In genomic region chr19:12985049-12985776, GRCh38 we compare ENCODE assay signal across 9 cellular contexts. TPM values are rescaled to one million over a fixed set of nuclear protein-coding genes. Genes with fewer than 3 reads are reported as not detected.
A peak's percentile ranks its signal among the peaks of the same experiment; 100 is the strongest.
DNase-seq lines count a peak whose midpoint lies in the region; ATAC-seq and TF ChIP-seq lines count a peak whose summit lies in the region.
"Had no signal": no experiment of that assay in that cellular context is flagged by ENCODE, and none has a peak within 500 bp of the region (broad histone marks: within the 10 kb centered on the region; RNA-seq: fewer than 3 reads in every experiment).

No MANE protein-coding gene starts in this region.

- POLR2A ChIA-PET in naive thymus-derived CD4-positive, alpha-beta T cell (lab: Charles Lee): no interaction called here

- H3K27me3 ChIP-seq in naive thymus-derived CD4-positive, alpha-beta T cell (ENCODE audit: control insufficient read depth in 2 of 2, insufficient read depth in 2 of 2, low read length in 2 of 2): no peaks in the 10 kb centered on the region

- H3K4me3 Mint-ChIP-seq in chondrocyte (ENCODE audit: unreplicated experiment): no peak overlapping the region
- peak overlapping the region in 1 of 10 donors; percentile 39 for H3K4me3 Mint-ChIP-seq in naive thymus-derived CD4-positive, alpha-beta T cell

- H3K36me3 ChIP-seq in naive thymus-derived CD4-positive, alpha-beta T cell (ENCODE audit: control insufficient read depth in 2 of 3, insufficient read depth in 3 of 3, low read length in 3 of 3): no peaks in the 10 kb centered on the region

- no peaks in the 10 kb centered on the region for H3K9me3 Mint-ChIP-seq in chondrocyte (ENCODE audit: low read depth)
- H3K9me3 Mint-ChIP-seq in naive thymus-derived CD4-positive, alpha-beta T cell: peaks cover 0 to 1% (median 0%) of the 10 kb centered on the region in 11 donors

- no peaks in the 10 kb centered on the region for H3K27me3 Mint-ChIP-seq in chondrocyte (ENCODE audit: low read depth)
- peaks cover 0 to 5% (median 0%) of the 10 kb centered on the region in 5 donors for H3K27me3 Mint-ChIP-seq in naive thymus-derived CD4-positive, alpha-beta T cell

- ATAC-seq in HG03432 (IDR thresholded peaks at IDR 0.05; ENCODE audit: unreplicated experiment): peak; percentile 45
- peak; percentile 63 for ATAC-seq in naive thymus-derived CD4-positive, alpha-beta T cell
- no peak for ATAC-seq in GM18517 (IDR thresholded peaks at IDR 0.05; ENCODE audit: unreplicated experiment)

- no peaks in the 10 kb centered on the region for H3K9me3 ChIP-seq in naive thymus-derived CD4-positive, alpha-beta T cell (ENCODE audit: control insufficient read depth in 2 of 3, low read length in 3 of 3)

- DNase-seq in AG08395 (ENCODE audit: low spot score) (peak; percentile 78), chondrocyte (ENCODE audit: low spot score) (no peak), NCI-H1930 (lab: John Stamatoyannopoulos, UW) (no peak), NCI-H526 treated with DMSO at 0.1 percent for 48 hours (lab: John Stamatoyannopoulos, UW) (no peak), foreskin melanocyte (no peak)
- DNase-seq in naive thymus-derived CD4-positive, alpha-beta T cell: no peak

- H3K4me1 ChIP-seq in naive thymus-derived CD4-positive, alpha-beta T cell (ENCODE audit: control insufficient read depth in 2 of 2, insufficient read depth in 2 of 2, low read length in 2 of 2): peaks cover 6 to 16% of the 10 kb centered on the region in 2 donors

- intact Hi-C loops in naive thymus-derived CD4-positive, alpha-beta T cell (cut with micrococcal nuclease): no loop called here

- H3K36me3 Mint-ChIP-seq in chondrocyte (ENCODE audit: low read depth): no peaks in the 10 kb centered on the region
- H3K36me3 Mint-ChIP-seq in naive thymus-derived CD4-positive, alpha-beta T cell: no peaks in the 10 kb centered on the region

- H3K4me1 Mint-ChIP-seq in chondrocyte (ENCODE audit: low read depth): peaks cover 9% of the 10 kb centered on the region
- peaks cover 0 to 9% (median 0%) of the 10 kb centered on the region in 7 donors for H3K4me1 Mint-ChIP-seq in naive thymus-derived CD4-positive, alpha-beta T cell

- CTCF ChIA-PET in naive thymus-derived CD4-positive, alpha-beta T cell (lab: Charles Lee): interaction anchor here (0.8 to 1.6 kb wide), 5 partner anchors 8 to 108 kb away, joined by 3 to 7 read pairs (median 4); no protein-coding TSS in a partner anchor

- TF ChIP-seq CTCF in chondrocyte (IDR thresholded peaks at IDR 0.05): peak; percentile 24

- H3K27ac ChIP-seq in naive thymus-derived CD4-positive, alpha-beta T cell (ENCODE audit: low read depth, low read length): no peak overlapping the region

- peak overlapping the region; percentile 81 for H3K27ac Mint-ChIP-seq in chondrocyte (ENCODE audit: unreplicated experiment)
- H3K27ac Mint-ChIP-seq in naive thymus-derived CD4-positive, alpha-beta T cell: peak overlapping the region in 3 of 9 donors; percentile 22 to 54 (median 34)

- no peak overlapping the region for H3K4me3 ChIP-seq in naive thymus-derived CD4-positive, alpha-beta T cell (ENCODE audit: low read length)

RNA-seq across cellular contexts. Expression of gene NFIX, which starts 10.1 kb away (rescaled TPM):
- 95.4 to 117 TPM (median 98.9 TPM) in 3 replicates for total RNA-seq in chondrocyte
- total RNA-seq in naive thymus-derived CD4-positive, alpha-beta T cell: 1 to 10 TPM; 2.4 to 7.7 (median 6.3) TPM
- polyA plus RNA-seq in naive thymus-derived CD4-positive, alpha-beta T cell: under 1 TPM; 0.41 to 0.77 TPM

RNA-seq across cellular contexts. Expression of gene DAND5, which starts 15.8 kb away (rescaled TPM):
- total RNA-seq in chondrocyte: 0.36 to 0.57 TPM (median 0.41 TPM) in 3 replicates
- not detected for total RNA-seq in naive thymus-derived CD4-positive, alpha-beta T cell
- polyA plus RNA-seq in naive thymus-derived CD4-positive, alpha-beta T cell: not detected
- polyA plus RNA-seq: liver had no signal

RNA-seq across cellular contexts. Expression of gene GADD45GIP1, which starts 28.2 kb away (rescaled TPM):
- total RNA-seq in chondrocyte: 28.8 to 31.3 TPM (median 29.1 TPM) in 3 replicates
- 10 to 100 TPM in 4 of 5 experiments, 1 to 10 TPM in 1; 8.5 to 17.0 (median 13.8) TPM for total RNA-seq in naive thymus-derived CD4-positive, alpha-beta T cell
- polyA plus RNA-seq in naive thymus-derived CD4-positive, alpha-beta T cell: 10 to 100 TPM; 58.1 to 60.3 TPM

RNA-seq across cellular contexts. Expression of gene RAD23A, which starts 39.6 kb away (rescaled TPM):
- 71.6 to 94.9 TPM (median 72.4 TPM) in 3 replicates for total RNA-seq in chondrocyte
- 100 to 1,000 TPM in 2 of 5 experiments, 10 to 100 TPM in 3; 75.0 to 111 (median 96.4) TPM for total RNA-seq in naive thymus-derived CD4-positive, alpha-beta T cell
- polyA plus RNA-seq in naive thymus-derived CD4-positive, alpha-beta T cell: 10 to 100 TPM; 85.5 to 87.2 TPM

RNA-seq across cellular contexts. Expression of gene CALR, which starts 46.8 kb away (rescaled TPM):
- 1,165 to 1,556 TPM (median 1,179 TPM) in 3 replicates for total RNA-seq in chondrocyte
- 1,000 to 10,000 TPM in 1 of 5 experiments, 100 to 1,000 TPM in 4; 449 to 1,130 (median 502) TPM for total RNA-seq in naive thymus-derived CD4-positive, alpha-beta T cell
- polyA plus RNA-seq in naive thymus-derived CD4-positive, alpha-beta T cell: 100 to 1,000 TPM; 142 to 155 TPM

Comparison
In these comparisons a context has a peak if more than half of its experiments do, and no peak if none do; other contexts are left out.
1. RNA of gene NFIX, which starts 10.1 kb away (total RNA-seq): 95.4 to 117 TPM in chondrocyte; 2.4 to 7.7 TPM in naive thymus-derived CD4-positive, alpha-beta T cell; every median in the first group is over 10 times any median in the second.